In genomic region chr5:6439588-6440550, GRCh38 we compare ENCODE assay signal across 28 cellular contexts. TPM values are rescaled to one million over a fixed set of nuclear protein-coding genes. Genes with fewer than 3 reads are reported as not detected.
A peak's percentile ranks its signal among the peaks of the same experiment; 100 is the strongest.
DNase-seq lines count a peak whose midpoint lies in the region; ATAC-seq, FAIRE-seq and TF ChIP-seq lines count a peak whose summit lies in the region.
"Had no signal": no experiment of that assay in that cellular context is flagged by ENCODE, and none has a peak within 500 bp of the region (broad histone marks: within the 10 kb centered on the region; RNA-seq: fewer than 3 reads in every experiment).

No MANE protein-coding gene starts in this region.

- H3K79me2 ChIP-seq in GM23338 (replicated peaks; ENCODE audit: insufficient read depth): no peaks in the 10 kb centered on the region
- H3K79me2 ChIP-seq in astrocyte (ENCODE audit: insufficient read depth, low read length): no peaks in the 10 kb centered on the region

- ATAC-seq in GM23338: no peak
- peak; percentile 68 for ATAC-seq in left lung
- no peak for ATAC-seq in HG02973 (IDR thresholded peaks at IDR 0.05; ENCODE audit: unreplicated experiment)
- ATAC-seq: activated CD8-positive, alpha-beta T cell treated with anti-CD3 and anti-CD28 coated beads for 36 hours; activated naive CD4-positive, alpha-beta T cell treated with anti-CD3 and anti-CD28 coated beads, Interleukin-2, amount 50 U/mL, for 72 hours; GM12878; pancreas had no signal

- H4K20me1 ChIP-seq in GM23338 (replicated peaks; ENCODE audit: insufficient read depth) (no peaks in the 10 kb centered on the region), astrocyte (ENCODE audit: insufficient read depth, low read length) (no peaks in the 10 kb centered on the region)

- peaks cover 8% of the 10 kb centered on the region for H3K27me3 Mint-ChIP-seq in GM23338 (ENCODE audit: insufficient read depth, low read depth, poor library complexity)
- H3K27me3 Mint-ChIP-seq in astrocyte (ENCODE audit: low read depth, unreplicated experiment): peaks cover 24% of the 10 kb centered on the region

- H3K9me3 ChIP-seq in astrocyte (ENCODE audit: insufficient read depth, low read depth, low read length): no peaks in the 10 kb centered on the region
- H3K9me3 ChIP-seq in left lung: peaks cover 0 to 14% of the 10 kb centered on the region in 2 donors
- H3K9me3 ChIP-seq in prostate gland: no peaks in the 10 kb centered on the region
- no peaks in the 10 kb centered on the region for H3K9me3 ChIP-seq in BE2C
- H3K9me3 ChIP-seq: pancreas had no signal

- no peaks in the 10 kb centered on the region for H3K9me2 ChIP-seq in GM23338 (ENCODE audit: insufficient read depth)

- TF ChIP-seq CTCF in AG10803 (conservative IDR thresholded peaks at IDR 0.05; ENCODE audit: low read length): no peak
- no peak for TF ChIP-seq CTCF in GM23338 (conservative IDR thresholded peaks at IDR 0.05; ENCODE audit: low read depth in 2 of 2)
- no peak for TF ChIP-seq CTCF in astrocyte (IDR thresholded peaks at IDR 0.05; ENCODE audit: insufficient read depth, low read depth, low read length)
- TF ChIP-seq CTCF in left lung (IDR thresholded peaks at IDR 0.05): no peak
- TF ChIP-seq CTCF in prostate gland (IDR thresholded peaks at IDR 0.05): no peak
- TF ChIP-seq CTCF in BE2C (IDR thresholded peaks at IDR 0.05; ENCODE audit: low read depth, low read length): no peak

- FAIRE-seq in astrocyte (lab: Jason Lieb, UNC): no peak
- FAIRE-seq: GM12878, islet of Langerhans, pancreas had no signal

- H3K4me2 ChIP-seq in GM23338: no peak overlapping the region
- H3K4me2 ChIP-seq in astrocyte (ENCODE audit: low read length): no peak overlapping the region

- peaks cover 2% of the 10 kb centered on the region; the same call in 1 of the 3 replicates for H3K4me1 Mint-ChIP-seq in GM23338
- H3K4me1 Mint-ChIP-seq in astrocyte (ENCODE audit: low read depth, unreplicated experiment): peaks cover 16% of the 10 kb centered on the region
- H3K4me1 Mint-ChIP-seq: nephron progenitor cell had no signal

- no peaks in the 10 kb centered on the region for H3F3A ChIP-seq in GM23338 (replicated peaks; ENCODE audit: low read depth)

- intact Hi-C loops in left lung (cut with DNase I): no loop called here
- intact Hi-C loops in prostate gland (cut with DNase I): no loop called here

- H3K36me3 Mint-ChIP-seq in GM23338 (ENCODE audit: low read depth): 0 out of 3 replicates have a peak, but pooled peaks cover 3% of the 10 kb centered on the region
- no peaks in the 10 kb centered on the region for H3K36me3 Mint-ChIP-seq in astrocyte (ENCODE audit: low read depth, unreplicated experiment)

- no peak for TF ChIP-seq POLR2A in prostate gland (IDR thresholded peaks at IDR 0.05)

- H3K9me3 Mint-ChIP-seq in GM23338 (peaks cover 15% of the 10 kb centered on the region; the same call in 2 of the 3 replicates), astrocyte (ENCODE audit: unreplicated experiment) (peaks cover 21% of the 10 kb centered on the region)

- H3K4me1 ChIP-seq in GM23338 (ENCODE audit: insufficient read depth): no peaks in the 10 kb centered on the region
- no peaks in the 10 kb centered on the region for H3K4me1 ChIP-seq in astrocyte (ENCODE audit: insufficient read depth, low read length)
- no peaks in the 10 kb centered on the region for H3K4me1 ChIP-seq in left lung
- H3K4me1 ChIP-seq in prostate gland (replicated peaks): no peaks in the 10 kb centered on the region
- H3K4me1 ChIP-seq in BE2C: no peaks in the 10 kb centered on the region
- H3K4me1 ChIP-seq: lower lobe of right lung, pancreas, spleen, upper lobe of left lung had no signal

- no peak overlapping the region for H3K4me3 ChIP-seq in AG10803 (ENCODE audit: low read length)
- H3K4me3 ChIP-seq in GM23338: no peak overlapping the region
- no peak overlapping the region for H3K4me3 ChIP-seq in astrocyte (ENCODE audit: insufficient read depth, low read depth, low read length)
- no peak overlapping the region for H3K4me3 ChIP-seq in left lung
- H3K4me3 ChIP-seq in prostate gland: no peak overlapping the region
- H3K4me3 ChIP-seq in BE2C (ENCODE audit: low read depth, low read length): no peak overlapping the region
- H3K4me3 ChIP-seq: GM12878, lower lobe of right lung, pancreas, spleen, upper lobe of left lung had no signal

- no peak overlapping the region for H3K9ac ChIP-seq in astrocyte (ENCODE audit: low read length)

- no peak overlapping the region for H3K27ac Mint-ChIP-seq in GM23338
- peak overlapping the region; percentile 59 for H3K27ac Mint-ChIP-seq in astrocyte (ENCODE audit: unreplicated experiment)
- H3K27ac Mint-ChIP-seq: activated CD8-positive, alpha-beta T cell treated with anti-CD3 and anti-CD28 coated beads for 36 hours; activated naive CD4-positive, alpha-beta T cell treated with anti-CD3 and anti-CD28 coated beads, Interleukin-2, amount 50 U/mL, for 72 hours; nephron progenitor cell had no signal

- H3K36me3 ChIP-seq in GM23338 (ENCODE audit: insufficient read depth): no peaks in the 10 kb centered on the region
- no peaks in the 10 kb centered on the region for H3K36me3 ChIP-seq in astrocyte (ENCODE audit: insufficient read depth, low read length)
- H3K36me3 ChIP-seq in left lung: no peaks in the 10 kb centered on the region
- no peaks in the 10 kb centered on the region for H3K36me3 ChIP-seq in prostate gland
- H3K36me3 ChIP-seq in BE2C: no peaks in the 10 kb centered on the region
- H3K36me3 ChIP-seq: lower lobe of right lung, pancreas, spleen, upper lobe of left lung had no signal

- H3K4me3 Mint-ChIP-seq in GM23338 (no peak overlapping the region), astrocyte (ENCODE audit: unreplicated experiment) (no peak overlapping the region)
- H3K4me3 Mint-ChIP-seq: activated CD8-positive, alpha-beta T cell treated with anti-CD3 and anti-CD28 coated beads for 36 hours; nephron progenitor cell had no signal

- WGBS in prostate gland: 86% methylated on average over 5 of the region's 5 CpGs

- DNase-seq in AG10803 (ENCODE audit: low read depth) (peak; percentile 27), GM23338 (ENCODE audit: low spot score) (peak; percentile 25), astrocyte (ENCODE audit: low read depth) (no peak), left lung (no peak), NAMALWA (ENCODE audit: low spot score) (no peak), prostate gland (ENCODE audit: low spot score) (no peak), BE2C (no peak)
- DNase-seq: activated CD4-positive, alpha-beta T cell treated with anti-CD3 and anti-CD28 coated beads for 1 hour; activated CD8-positive, alpha-beta T cell treated with anti-CD3 and anti-CD28 coated beads for 36 hours; activated T-cell treated with anti-CD3 and anti-CD28 coated beads for 4 hours; C1 segment of cervical spinal cord; central memory CD4-positive, alpha-beta T cell; dermis blood vessel endothelial cell; DMS79 treated with DMSO at 0.1 percent for 48 hours; lower lobe of right lung; NCI-H1417 treated with DMSO at 0.1 percent for 48 hours; NCI-H345; nephron progenitor cell; pancreas; spleen; stimulated activated CD4-positive, alpha-beta T cell treated with anti-CD3 and anti-CD28 coated beads, Interleukin-2, amount 100 ng/mL, for 48 hours; T-helper 2 cell; upper lobe of left lung had no signal

- H3K27ac ChIP-seq in GM23338 (ENCODE audit: low read depth): no peak overlapping the region
- H3K27ac ChIP-seq in astrocyte (ENCODE audit: low read depth, low read length): no peak overlapping the region
- H3K27ac ChIP-seq in left lung: no peak overlapping the region
- no peak overlapping the region for H3K27ac ChIP-seq in prostate gland
- H3K27ac ChIP-seq: lower lobe of right lung, pancreas, spleen, upper lobe of left lung had no signal

- H3K27me3 ChIP-seq in GM23338 (ENCODE audit: insufficient read depth) (no peaks in the 10 kb centered on the region), astrocyte (ENCODE audit: insufficient read depth, low read length) (no peaks in the 10 kb centered on the region), left lung (peaks cover 0 to 11% of the 10 kb centered on the region in 2 donors), prostate gland (replicated peaks; ENCODE audit: insufficient read depth) (no peaks in the 10 kb centered on the region), BE2C (no peaks in the 10 kb centered on the region)
- H3K27me3 ChIP-seq: pancreas, upper lobe of left lung had no signal

- H2AFZ ChIP-seq in GM23338 (no peak overlapping the region), astrocyte (ENCODE audit: low read depth, low read length) (no peak overlapping the region)

TF ChIP-seq in GM23338, 12 proteins besides CTCF, POLR2A, EP300 and RAD21:
- TF ChIP-seq ZNF331 (CRISPR knock-in tag; IDR thresholded peaks at IDR 0.05; ENCODE audit: low read depth) (no peak), NANOG (IDR thresholded peaks at IDR 0.05; ENCODE audit: borderline replicate concordance) (no peak), CREB1 (CRISPR knock-in tag; IDR thresholded peaks at IDR 0.05; ENCODE audit: low read depth) (no peak), EZH2 (IDR thresholded peaks at IDR 0.05; ENCODE audit: low read depth, unreplicated experiment) (no peak), EZH2phosphoT487 (IDR thresholded peaks at IDR 0.05; ENCODE audit: unreplicated experiment) (no peak)
TF ChIP-seq in GM23338: peak in this region for 0.

RNA-seq across cellular contexts. Expression of gene UBE2QL1, which starts 8.8 kb away (rescaled TPM):
- total RNA-seq in GM23338 (2014; rRNA removed; shearing (Covaris generic)): 0.82 and 0.83 TPM in 2 replicates
- polyA plus RNA-seq in GM23338 (2016; fragmentation: Nextera tagmentation; extraction: Ambion mirVana): 0.40 and 0.43 TPM in 2 replicates
- total RNA-seq in astrocyte (0.34 and 0.50 TPM in 2 replicates), left lung (under 1 TPM; 0.05 to 0.06 TPM), prostate gland (1 to 10 TPM; 2.5 to 8.6 TPM)
- 7.1 TPM for polyA plus RNA-seq in BE2C (2012; ENCODE audit: insufficient read depth, insufficient read length, low read depth)
- total RNA-seq: activated CD8-positive, alpha-beta T cell treated with anti-CD3 and anti-CD28 coated beads for 36 hours; activated naive CD4-positive, alpha-beta T cell treated with anti-CD3 and anti-CD28 coated beads, Interleukin-2, amount 50 U/mL, for 72 hours; lower lobe of right lung had no signal
- polyA plus RNA-seq: AG04450 had no signal

Comparison
In these comparisons a context has a peak if more than half of its experiments do, and no peak if none do; other contexts are left out.
1. DNase-seq: peak in AG10803 (single experiment) and GM23338 (single experiment); none in astrocyte (single experiment), left lung (0 of 2), NAMALWA (single experiment), prostate gland (single experiment) and BE2C (single experiment).